ENCODE assay signal across 15 cellular contexts in genomic region chr11:72586591-72587090, GRCh38.
DNase-seq lines count a peak whose midpoint lies in the region; ATAC-seq, FAIRE-seq and TF ChIP-seq lines count a peak whose summit lies in the region.
"Had no signal": no experiment of that assay in that cellular context is flagged by ENCODE, and none has a peak within 500 bp of the region (broad histone marks: within the 10 kb centered on the region; RNA-seq: fewer than 3 reads in every experiment).

No MANE protein-coding gene starts in this region.

- no peak for FAIRE-seq in K562 (lab: Jason Lieb, UNC)
- FAIRE-seq: D721Med had no signal

- TF ChIP-seq CTCF in natural killer cell (IDR thresholded peaks at IDR 0.05) (no peak), K562 (IDR thresholded peaks at IDR 0.05 in 2 of 3, conservative IDR thresholded peaks at IDR 0.05 in 1 of 3; ENCODE audit: insufficient read depth in 2 of 3, low read depth in 1 of 3, low read length in 3 of 3) (no peak), GM13976 (IDR thresholded peaks at IDR 0.05; ENCODE audit: borderline replicate concordance, control extremely low read depth, extremely low read depth, insufficient read depth, missing control alignments) (no peak)

- H3K23ac ChIP-seq in neuronal stem cell (ENCODE audit: low read depth, low read length, poor library complexity) = no peak overlapping the region

- no peak for TF ChIP-seq POLR2A in K562 (conservative IDR thresholded peaks at IDR 0.05)

- ATAC-seq in natural killer cell treated with Interleukin-12 subunit alpha and Interleukin-12 subunit beta and Interleukin-15 and Interleukin-18, amount 100 ng/mL, for 72 hours = no peak
- ATAC-seq in natural killer cell = no peak
- peak; percentile 22 for ATAC-seq in K562

- no peak for TF ChIP-seq EP300 in K562 (IDR thresholded peaks at IDR 0.05; ENCODE audit: low read length)

- H3K4me3 ChIP-seq in K562 (no peak overlapping the region), neuronal stem cell (ENCODE audit: low read length in 2 of 2) (no peak overlapping the region)
- H3K4me3 ChIP-seq in CD4-positive, alpha-beta memory T cell (ENCODE audit: low read length in 2 of 2) = no peak overlapping the region

- no TSS peak for BruUV-seq in K562 (replicated peaks; lab: Mats Ljungman, UMichigan)

- H3K4ac ChIP-seq in neuronal stem cell (ENCODE audit: low read length) = no peak overlapping the region

- no peaks in the 10 kb centered on the region for H3K79me1 ChIP-seq in neuronal stem cell (ENCODE audit: low read depth, low read length)

- POLR2A ChIA-PET in K562 (lab: Yijun Ruan, JAX) = interaction anchor here (0.6 to 1.2 kb wide), 4 partner anchors 8 to 586 kb away, joined by 3 to 4 read pairs (median 3); no protein-coding TSS in a partner anchor
- POLR2A ChIA-PET in CD4-positive, alpha-beta memory T cell (lab: Charles Lee; ENCODE audit: partially characterized antibody) = no interaction called here

- TF ChIP-seq RAD21 in K562 (CRISPR knock-in tag; conservative IDR thresholded peaks at IDR 0.05 in 1 of 2, IDR thresholded peaks at IDR 0.05 in 1 of 2) = no peak

- peak; percentile 51 for DNase-seq in natural killer cell treated with Interleukin-12 subunit alpha and Interleukin-12 subunit beta and Interleukin-15 and Interleukin-18, amount 100 ng/mL, for 72 hours (ENCODE audit: low spot score)
- DNase-seq in natural killer cell = no peak
- peak; percentile 40 to 59 (median 46) for DNase-seq in K562 (ENCODE audit: extremely low read depth in 1 of 4, low spot score in 3 of 4)
- DNase-seq in neuronal stem cell (ENCODE audit: low spot score) = no peak
- no peak for DNase-seq in AG20443 (ENCODE audit: low spot score)
- DNase-seq in GM13976 (ENCODE audit: low spot score) = no peak
- DNase-seq in CD4-positive, alpha-beta memory T cell = no peak
- DNase-seq: DMS79, NCI-H1417, NCI-H187 treated with DMSO at 0.1 percent for 48 hours, NCI-H69 had no signal

- H4K8ac ChIP-seq in neuronal stem cell (ENCODE audit: low read depth, low read length) = no peak overlapping the region

- H3K36me3 ChIP-seq in K562 (ENCODE audit: control insufficient read depth, insufficient read depth, low read length) (no peaks in the 10 kb centered on the region), neuronal stem cell (replicated peaks in 1 of 2; ENCODE audit: control insufficient read depth in 2 of 2, insufficient read depth in 2 of 2, low read length in 2 of 2) (no peaks in the 10 kb centered on the region)
- H3K36me3 ChIP-seq in CD4-positive, alpha-beta memory T cell (ENCODE audit: insufficient read depth, low read length) = no peaks in the 10 kb centered on the region
- H3K36me3 ChIP-seq: BLaER1 treated with 17β-estradiol and CSF1 and Interleukin-3, amounts not matched to agents 10 nM and 100 nM had no signal

- H3K27ac ChIP-seq in K562 (ENCODE audit: extremely low read depth, low read depth, low read length) (no peak overlapping the region), neuronal stem cell (replicated peaks; ENCODE audit: low read length) (no peak overlapping the region)
- H3K27ac ChIP-seq in CD4-positive, alpha-beta memory T cell (ENCODE audit: low read depth, low read length) = no peak overlapping the region
- H3K27ac ChIP-seq: BLaER1 treated with 17β-estradiol and CSF1 and Interleukin-3, amounts not matched to agents 10 nM and 100 nM; KMS-11 had no signal

- 4% methylated on average over 4 of the region's 4 CpGs for WGBS in K562 (ENCODE audit: insufficient coverage, low coverage, missing lambda C conversion rate)
- WGBS in neuronal stem cell (ENCODE audit: extremely low coverage in 2 of 2, insufficient read length in 2 of 2, insufficient replicate concordance in 1 of 2), 2 donors = no CpG with 5 or more reads among the region's 4 CpGs

- H4K20me1 ChIP-seq in K562 (replicated peaks; ENCODE audit: control insufficient read depth, insufficient read depth, low read length) = peaks cover 51% of the 10 kb centered on the region

- no peak overlapping the region for H3K14ac ChIP-seq in neuronal stem cell (ENCODE audit: low read length)

- H2AK5ac ChIP-seq in neuronal stem cell (ENCODE audit: low read depth, low read length) = peak overlapping the region; percentile 48

- peaks cover 0 to 21% of the 10 kb centered on the region in 2 experiments; a peak in 2 of 5 replicates for H3K4me1 ChIP-seq in K562 (replicated peaks in 1 of 2; ENCODE audit: control insufficient read depth in 2 of 2, insufficient read depth in 2 of 2, low read length in 2 of 2)
- H3K4me1 ChIP-seq in neuronal stem cell (ENCODE audit: control insufficient read depth in 2 of 2, insufficient read depth in 1 of 2, low read depth in 1 of 2, low read length in 2 of 2) = peaks cover 0 to 10% of the 10 kb centered on the region in 2 donors
- H3K4me1 ChIP-seq in CD4-positive, alpha-beta memory T cell (ENCODE audit: insufficient read depth, low read length) = peaks cover 36% of the 10 kb centered on the region

- H3K18ac ChIP-seq in neuronal stem cell (ENCODE audit: low read length) = peak overlapping the region; percentile 11

- H3K27me3 ChIP-seq in K562 (ENCODE audit: control insufficient read depth in 2 of 2, insufficient read depth in 2 of 2, low read length in 2 of 2) = peaks cover 19 to 69% of the 10 kb centered on the region in 2 experiments; a peak in 3 of 5 replicates
- peaks cover 15 to 94% (median 49%) of the 10 kb centered on the region in 3 experiments for H3K27me3 ChIP-seq in neuronal stem cell (ENCODE audit: control insufficient read depth in 3 of 3, insufficient read depth in 3 of 3, low read depth in 1 of 3, low read length in 3 of 3)
- peaks cover 11% of the 10 kb centered on the region for H3K27me3 ChIP-seq in CD4-positive, alpha-beta memory T cell (ENCODE audit: insufficient read depth, low read length)

- H3K4me3 Mint-ChIP-seq in natural killer cell treated with Interleukin-12 subunit alpha and Interleukin-12 subunit beta and Interleukin-15 and Interleukin-18, amount 100 ng/mL, for 72 hours = no peak overlapping the region
- H3K4me3 Mint-ChIP-seq in natural killer cell = no peak overlapping the region
- H3K4me3 Mint-ChIP-seq in CD4-positive, alpha-beta memory T cell = peak overlapping the region in 2 of 8 donors; percentile 10 to 23

- H2BK120ac ChIP-seq in neuronal stem cell (ENCODE audit: low read depth, low read length) = no peak overlapping the region

- no peak overlapping the region for H2BK12ac ChIP-seq in neuronal stem cell (ENCODE audit: low read length)

- peaks cover 31 to 41% of the 10 kb centered on the region in 2 donors for H3K27me3 Mint-ChIP-seq in natural killer cell treated with Interleukin-12 subunit alpha and Interleukin-12 subunit beta and Interleukin-15 and Interleukin-18, amount 100 ng/mL, for 72 hours
- peaks cover 43 to 44% of the 10 kb centered on the region in 2 donors for H3K27me3 Mint-ChIP-seq in natural killer cell (ENCODE audit: low read depth in 2 of 2)
- peaks cover 25 to 45% of the 10 kb centered on the region in 2 donors for H3K27me3 Mint-ChIP-seq in CD4-positive, alpha-beta memory T cell

- H3K9me3 ChIP-seq in K562 (replicated peaks; ENCODE audit: control insufficient read depth, insufficient read depth, low read depth, low read length) (no peaks in the 10 kb centered on the region), neuronal stem cell (replicated peaks in 1 of 2; ENCODE audit: control insufficient read depth in 2 of 2, insufficient read depth in 1 of 2, low read depth in 1 of 2, low read length in 2 of 2) (no peaks in the 10 kb centered on the region)
- no peaks in the 10 kb centered on the region for H3K9me3 ChIP-seq in CD4-positive, alpha-beta memory T cell (ENCODE audit: control insufficient read depth in 1 of 2, low read length in 2 of 2)
- H3K9me3 ChIP-seq: BLaER1 treated with 17β-estradiol and CSF1 and Interleukin-3, amounts not matched to agents 10 nM and 100 nM had no signal

- H3K27ac Mint-ChIP-seq in natural killer cell treated with Interleukin-12 subunit alpha and Interleukin-12 subunit beta and Interleukin-15 and Interleukin-18, amount 100 ng/mL, for 72 hours = no peak overlapping the region
- H3K27ac Mint-ChIP-seq in natural killer cell = no peak overlapping the region
- peak overlapping the region in 1 of 7 donors; percentile 9 for H3K27ac Mint-ChIP-seq in CD4-positive, alpha-beta memory T cell

- H3K36me3 Mint-ChIP-seq in natural killer cell treated with Interleukin-12 subunit alpha and Interleukin-12 subunit beta and Interleukin-15 and Interleukin-18, amount 100 ng/mL, for 72 hours = no peaks in the 10 kb centered on the region
- H3K36me3 Mint-ChIP-seq in natural killer cell = no peaks in the 10 kb centered on the region
- H3K36me3 Mint-ChIP-seq in CD4-positive, alpha-beta memory T cell = peaks cover 0 to 19% of the 10 kb centered on the region in 2 donors

- peaks cover 37 to 38% of the 10 kb centered on the region in 2 donors for H3K4me1 Mint-ChIP-seq in natural killer cell treated with Interleukin-12 subunit alpha and Interleukin-12 subunit beta and Interleukin-15 and Interleukin-18, amount 100 ng/mL, for 72 hours (ENCODE audit: low read depth in 2 of 2)
- H3K4me1 Mint-ChIP-seq in natural killer cell = peaks cover 45 to 62% of the 10 kb centered on the region in 2 donors
- H3K4me1 Mint-ChIP-seq in CD4-positive, alpha-beta memory T cell = peaks cover 17 to 60% (median 32%) of the 10 kb centered on the region in 4 donors

- peak overlapping the region; percentile 14 for H2BK5ac ChIP-seq in neuronal stem cell (ENCODE audit: low read length)

- H3K9me3 Mint-ChIP-seq in natural killer cell treated with Interleukin-12 subunit alpha and Interleukin-12 subunit beta and Interleukin-15 and Interleukin-18, amount 100 ng/mL, for 72 hours = no peaks in the 10 kb centered on the region
- H3K9me3 Mint-ChIP-seq in natural killer cell = no peaks in the 10 kb centered on the region
- H3K9me3 Mint-ChIP-seq in CD4-positive, alpha-beta memory T cell = no peaks in the 10 kb centered on the region
- H3K9me3 Mint-ChIP-seq: CD8-positive, alpha-beta memory T cell had no signal

- CTCF ChIA-PET in K562 (lab: Yijun Ruan, JAX; ENCODE audit: low intra/inter-chr PET ratio) = interaction anchor here (0.5 to 2.0 kb wide), 3 partner anchors 56 to 654 kb away, joined by 3 to 14 read pairs (median 9); no protein-coding TSS in a partner anchor
- CTCF ChIA-PET in CD4-positive, alpha-beta memory T cell (lab: Charles Lee; ENCODE audit: partially characterized antibody) = interaction anchor here (1.0 to 3.6 kb wide), 11 partner anchors 13 to 139 kb away, joined by 3 to 32 read pairs (median 6); no protein-coding TSS in a partner anchor

- in situ Hi-C loops in K562 (cut with MboI) = loop anchor here (5.0 kb wide), 1 partner anchor 96 kb away; no protein-coding TSS in a partner anchor
- in situ Hi-C loops in GM13976 (cut with MboI; ENCODE audit: low sequenced_read_pairs, unreplicated experiment) = no loop called here

- H3K9ac ChIP-seq in K562 (ENCODE audit: insufficient read depth in 1 of 2, low read depth in 2 of 2, low read length in 2 of 2) (no peak overlapping the region), neuronal stem cell (ENCODE audit: low read depth, low read length, poor library complexity) (peak overlapping the region; percentile 30)
- H3K9ac ChIP-seq: KMS-11 had no signal

- H4K91ac ChIP-seq in neuronal stem cell (ENCODE audit: low read depth, low read length, poor library complexity) = no peak overlapping the region

- H2BK15ac ChIP-seq in neuronal stem cell (ENCODE audit: low read length) = peak overlapping the region; percentile 92

- intact Hi-C loops in natural killer cell (cut with micrococcal nuclease) (loop anchor here (5.0 to 10.0 kb wide), 2 partner anchors 258 to 591 kb away; no protein-coding TSS in a partner anchor), K562 (cut with micrococcal nuclease) (loop anchor here (5.0 to 10.0 kb wide), 2 partner anchors 248 to 591 kb away; no protein-coding TSS in a partner anchor)
- intact Hi-C loops in CD4-positive, alpha-beta memory T cell (cut with micrococcal nuclease) = loop anchor here (5.0 kb wide), 1 partner anchor 114 kb away; no protein-coding TSS in a partner anchor

- no peak overlapping the region for H2AFZ ChIP-seq in K562 (ENCODE audit: low read depth, low read length)
- H2AFZ ChIP-seq in neuronal stem cell (ENCODE audit: low read length) = no peak overlapping the region

- peaks cover 3% of the 10 kb centered on the region for H3K9me1 ChIP-seq in K562 (ENCODE audit: control insufficient read depth, insufficient read depth, low read length)

- H3K4me2 ChIP-seq in K562 (ENCODE audit: insufficient read depth, low read length) = no peak overlapping the region
- no peak overlapping the region for H3K4me2 ChIP-seq in neuronal stem cell (ENCODE audit: insufficient read depth, low read length, poor library complexity, severe bottlenecking)
- H3K4me2 ChIP-seq: KMS-11 had no signal

- H3K79me2 ChIP-seq in K562 (ENCODE audit: control insufficient read depth, insufficient read depth, low read length) = no peaks in the 10 kb centered on the region

Comparison
In these comparisons a context has a peak if more than half of its experiments do, and no peak if none do; other contexts are left out.
1. DNase-seq: peak in natural killer cell treated with Interleukin-12 subunit alpha and Interleukin-12 subunit beta and Interleukin-15 and Interleukin-18, amount 100 ng/mL, for 72 hours (single experiment) and K562 (4 of 4); none in natural killer cell (single experiment), neuronal stem cell (single experiment), AG20443 (single experiment), GM13976 (single experiment) and CD4-positive, alpha-beta memory T cell (0 of 5).